In genomic region chr19:6126335-6126974, GRCh38 we compare ENCODE assay signal across 1 cellular context.
A peak's percentile ranks its signal among the peaks of the same experiment; 100 is the strongest.
TF ChIP-seq lines count a peak whose summit lies in the region.

No MANE protein-coding gene starts in this region.

TF ChIP-seq in K562, 482 proteins besides CTCF, POLR2A, EP300 and RAD21 (continued from another document and continues in another):
- no peak for TF ChIP-seq MITF (IDR thresholded peaks at IDR 0.05)
- TF ChIP-seq TCF3 (CRISPR knock-in tag; IDR thresholded peaks at IDR 0.05): no peak
- no peak for TF ChIP-seq ZFX (CRISPR knock-in tag; IDR thresholded peaks at IDR 0.05)
- no peak for TF ChIP-seq NCOA6 (IDR thresholded peaks at IDR 0.05)
- no peak for TF ChIP-seq ZNF583 (CRISPR knock-in tag; IDR thresholded peaks at IDR 0.05)
- TF ChIP-seq ZNF232 (CRISPR knock-in tag; IDR thresholded peaks at IDR 0.05): no peak
- TF ChIP-seq THAP12 (CRISPR knock-in tag; IDR thresholded peaks at IDR 0.05): no peak
- peak; percentile 59; the same call in 1 of the 2 replicates for TF ChIP-seq CTBP1 (IDR thresholded peaks at IDR 0.05; ENCODE audit: borderline replicate concordance)
- TF ChIP-seq YY1 (IDR thresholded peaks at IDR 0.05; ENCODE audit: borderline replicate concordance in 1 of 3, control insufficient read depth in 1 of 3, extremely low read depth in 1 of 3, insufficient read depth in 3 of 3, insufficient read length in 1 of 3, insufficient replicate concordance in 2 of 3, low read depth in 1 of 3, low read length in 2 of 3): peak in 1 of 3 experiments; percentile 35
- no peak for TF ChIP-seq ETV1 (tag; conservative IDR thresholded peaks at IDR 0.05; ENCODE audit: low read depth)
- no peak for TF ChIP-seq MAX (CRISPR knock-in tag; IDR thresholded peaks at IDR 0.05)
- no peak for TF ChIP-seq RBM15 (IDR thresholded peaks at IDR 0.05; ENCODE audit: insufficient read depth, low read length)
- no peak for TF ChIP-seq XRCC4 (IDR thresholded peaks at IDR 0.05; ENCODE audit: extremely low read depth, insufficient read depth, insufficient read length)
- TF ChIP-seq ZNF121 (CRISPR knock-in tag; conservative IDR thresholded peaks at IDR 0.05): no peak
- TF ChIP-seq FUS (optimal IDR thresholded peaks at IDR 0.05; ENCODE audit: low read depth, low read length): no peak
- peak; percentile 86; the same call in 1 of the 2 replicates for TF ChIP-seq STAG1 (CRISPR knock-in tag; IDR thresholded peaks at IDR 0.05; ENCODE audit: borderline replicate concordance)
- TF ChIP-seq HDAC2 (IDR thresholded peaks at IDR 0.05): no peak
- TF ChIP-seq FOS (IDR thresholded peaks at IDR 0.05; ENCODE audit: extremely low read depth, insufficient read length): no peak
- TF ChIP-seq ZNF511 (CRISPR knock-in tag; IDR thresholded peaks at IDR 0.05): no peak
- no peak for TF ChIP-seq ZFP36 (IDR thresholded peaks at IDR 0.05; ENCODE audit: low read depth, low read length, partially characterized antibody)
- no peak for TF ChIP-seq SAP30 (IDR thresholded peaks at IDR 0.05; ENCODE audit: borderline replicate concordance, insufficient read depth, low read depth, low read length, poor library complexity, severe bottlenecking)
- TF ChIP-seq ZSCAN32 (CRISPR knock-in tag; IDR thresholded peaks at IDR 0.05): no peak
- TF ChIP-seq TCFL5 (CRISPR knock-in tag; conservative IDR thresholded peaks at IDR 0.05): no peak
- no peak for TF ChIP-seq FOXJ3 (CRISPR knock-in tag; IDR thresholded peaks at IDR 0.05)
- TF ChIP-seq ILK (tag; IDR thresholded peaks at IDR 0.05; ENCODE audit: borderline replicate concordance, low read depth): no peak
- no peak for TF ChIP-seq TEAD2 (tag; IDR thresholded peaks at IDR 0.05)
- TF ChIP-seq ZNF586 (CRISPR knock-in tag; conservative IDR thresholded peaks at IDR 0.05): no peak
- TF ChIP-seq ZNF431 (CRISPR knock-in tag; IDR thresholded peaks at IDR 0.05): no peak
- TF ChIP-seq POLR2AphosphoS5 (IDR thresholded peaks at IDR 0.05; ENCODE audit: control insufficient read depth, insufficient read depth, low read depth, low read length): no peak
- no peak for TF ChIP-seq SLC30A9 (CRISPR knock-in tag; IDR thresholded peaks at IDR 0.05)
- no peak for TF ChIP-seq ZNF140 (CRISPR knock-in tag; IDR thresholded peaks at IDR 0.05)
- TF ChIP-seq ZNF79 (CRISPR knock-in tag; IDR thresholded peaks at IDR 0.05; ENCODE audit: low read depth): no peak
- peak; percentile 36; the same call in 1 of the 2 replicates for TF ChIP-seq ARID1B (IDR thresholded peaks at IDR 0.05)
- no peak for TF ChIP-seq ZNF143 (CRISPR knock-in tag; IDR thresholded peaks at IDR 0.05)
- no peak for TF ChIP-seq TAF1 (IDR thresholded peaks at IDR 0.05; ENCODE audit: control insufficient read depth, extremely low read depth, insufficient read depth, low read length, severe bottlenecking)
- peak; percentile 24; the same call in 1 of the 2 replicates for TF ChIP-seq SP1 (CRISPR knock-in tag; IDR thresholded peaks at IDR 0.05)
- no peak for TF ChIP-seq ZNF3 (CRISPR knock-in tag; IDR thresholded peaks at IDR 0.05)
- TF ChIP-seq SIN3B (IDR thresholded peaks at IDR 0.05; ENCODE audit: low read depth): no peak
- no peak for TF ChIP-seq HNRNPLL (IDR thresholded peaks at IDR 0.05; ENCODE audit: low read depth, low read length, poor library complexity, severe bottlenecking)
- no peak for TF ChIP-seq POLR3G (IDR thresholded peaks at IDR 0.05; ENCODE audit: extremely low read depth, insufficient read length, insufficient replicate concordance)
- TF ChIP-seq CHD2 (IDR thresholded peaks at IDR 0.05; ENCODE audit: low read depth, low read length): no peak
- TF ChIP-seq ARID3B (CRISPR knock-in tag; IDR thresholded peaks at IDR 0.05; ENCODE audit: borderline replicate concordance): no peak
- peak; percentile 67; the same call in 1 of the 2 replicates for TF ChIP-seq TRIM28 (IDR thresholded peaks at IDR 0.05)
- TF ChIP-seq ZNF280A (IDR thresholded peaks at IDR 0.05; ENCODE audit: low read depth, partially characterized antibody): no peak
- TF ChIP-seq STAT5B (CRISPR knock-in tag; IDR thresholded peaks at IDR 0.05): no peak
- TF ChIP-seq XRCC5 (IDR thresholded peaks at IDR 0.05; ENCODE audit: low read depth, low read length): no peak
- TF ChIP-seq MAZ (CRISPR knock-in tag; conservative IDR thresholded peaks at IDR 0.05 in 1 of 2, IDR thresholded peaks at IDR 0.05 in 1 of 2): peak in 1 of 2 experiments; percentile 24; a peak in 1 of 4 replicates
- no peak for TF ChIP-seq FOXO4 (CRISPR knock-in tag; IDR thresholded peaks at IDR 0.05)
- no peak for TF ChIP-seq ZBTB5 (IDR thresholded peaks at IDR 0.05)
- TF ChIP-seq THRAP3 (IDR thresholded peaks at IDR 0.05; ENCODE audit: borderline replicate concordance): no peak
- no peak for TF ChIP-seq SUPT5H (IDR thresholded peaks at IDR 0.05)
- no peak for TF ChIP-seq NFIX (CRISPR knock-in tag; IDR thresholded peaks at IDR 0.05; ENCODE audit: low read depth)
- no peak for TF ChIP-seq ZNF224 (CRISPR knock-in tag; IDR thresholded peaks at IDR 0.05)
- TF ChIP-seq MTA3 (IDR thresholded peaks at IDR 0.05; ENCODE audit: borderline replicate concordance): no peak
- no peak for TF ChIP-seq TFAP4 (CRISPR knock-in tag; IDR thresholded peaks at IDR 0.05; ENCODE audit: borderline replicate concordance)
- TF ChIP-seq TFAM (CRISPR knock-in tag; conservative IDR thresholded peaks at IDR 0.05): no peak
- no peak for TF ChIP-seq CLOCK (CRISPR knock-in tag; IDR thresholded peaks at IDR 0.05; ENCODE audit: borderline replicate concordance)
- peak; percentile 44 for TF ChIP-seq C11orf30 (IDR thresholded peaks at IDR 0.05; ENCODE audit: low read depth)
- TF ChIP-seq TAF7 (tag; IDR thresholded peaks at IDR 0.05): no peak
- peak; percentile 66 for TF ChIP-seq CREM (IDR thresholded peaks at IDR 0.05; ENCODE audit: low read depth)
